In the genomic region with DNA sequence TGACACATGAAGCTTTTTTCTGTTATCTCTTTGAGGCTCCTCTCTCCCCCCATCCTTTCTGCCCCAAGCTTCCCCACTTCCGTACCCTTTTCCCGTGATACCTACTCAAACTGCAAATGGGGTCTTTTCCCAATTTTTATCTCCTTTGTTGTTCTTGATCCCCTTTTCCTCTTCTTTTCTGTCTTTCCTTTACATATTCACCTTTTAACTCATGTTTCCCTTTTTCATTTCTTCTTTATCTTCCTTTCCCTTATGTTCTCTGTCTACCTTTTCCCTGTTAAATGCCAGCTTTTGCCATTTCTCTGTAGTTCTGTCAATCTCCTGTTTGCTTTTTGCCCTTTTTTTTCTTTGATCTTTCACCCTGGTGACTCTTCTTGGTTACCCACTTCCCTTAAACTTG, we compare ENCODE assay signal across 15 cellular contexts. TPM values are rescaled to one million over a fixed set of nuclear protein-coding genes. Genes with fewer than 3 reads are reported as not detected.
DNase-seq lines count a peak whose midpoint lies in the region; ATAC-seq, FAIRE-seq and TF ChIP-seq lines count a peak whose summit lies in the region.
"Had no signal": no experiment of that assay in that cellular context is flagged by ENCODE, and none has a peak within 500 bp of the region (broad histone marks: within the 10 kb centered on the region; RNA-seq: fewer than 3 reads in every experiment).

No MANE protein-coding gene starts in this region.

- H3K27me3 ChIP-seq in right atrium auricular region (no peaks in the 10 kb centered on the region), mammary epithelial cell (ENCODE audit: insufficient read depth, low read length) (no peaks in the 10 kb centered on the region)
- H3K27me3 ChIP-seq: brain microvascular endothelial cell had no signal

- H3K27me3 Mint-ChIP-seq in nephron progenitor cell (ENCODE audit: low read depth, poor library complexity): peaks cover 92% of the 10 kb centered on the region

- H3K36me3 ChIP-seq in right atrium auricular region: no peaks in the 10 kb centered on the region
- no peaks in the 10 kb centered on the region for H3K36me3 ChIP-seq in mammary epithelial cell (ENCODE audit: insufficient read depth, low read length)
- H3K36me3 ChIP-seq: brain microvascular endothelial cell had no signal

- in situ Hi-C loops in mammary epithelial cell (cut with MboI; ENCODE audit: low sequenced_read_pairs in 2 of 2): loop anchor here in 1 of 2 donors (10.0 kb wide), 1 partner anchor 167 kb away; no protein-coding TSS in a partner anchor

- TF ChIP-seq CTCF in right atrium auricular region (IDR thresholded peaks at IDR 0.05) (no peak), mammary epithelial cell (conservative IDR thresholded peaks at IDR 0.05 in 1 of 2, IDR thresholded peaks at IDR 0.05 in 1 of 2; ENCODE audit: extremely low read depth in 1 of 2, insufficient read depth in 1 of 2, low read depth in 1 of 2, low read length in 2 of 2) (no peak), nephron progenitor cell (IDR thresholded peaks at IDR 0.05) (no peak)

- H3K9me3 ChIP-seq in right atrium auricular region (no peaks in the 10 kb centered on the region), mammary epithelial cell (replicated peaks; ENCODE audit: insufficient read depth, low read length) (no peaks in the 10 kb centered on the region)

- H3K4me1 Mint-ChIP-seq in nephron progenitor cell: peaks cover 40% of the 10 kb centered on the region

- dilution Hi-C loops in mammary epithelial cell (cut with HindIII; ENCODE audit: low sequenced_read_pairs): loop anchor here (10.0 kb wide), 1 partner anchor 117 kb away; no protein-coding TSS in a partner anchor

- peaks cover 0 to 22% of the 10 kb centered on the region in 2 donors for H3K4me1 ChIP-seq in right atrium auricular region
- peaks cover 22% of the 10 kb centered on the region for H3K4me1 ChIP-seq in mammary epithelial cell (ENCODE audit: insufficient read depth, low read length)

- FAIRE-seq in urothelium cell line (lab: Jason Lieb, UNC): no peak
- FAIRE-seq: frontal cortex had no signal

- H3K27ac ChIP-seq in right atrium auricular region: peak overlapping the region; percentile 97
- no peak overlapping the region for H3K27ac ChIP-seq in mammary epithelial cell (ENCODE audit: insufficient read depth, low read depth, low read length)
- H3K27ac ChIP-seq: HL-60 had no signal

- intact Hi-C loops in left ventricle myocardium superior (cut with micrococcal nuclease): no loop called here
- intact Hi-C loops in mammary epithelial cell (cut with micrococcal nuclease): loop anchor here (5.0 to 10.0 kb wide), 3 partner anchors 60 to 707 kb away; partner anchors contain the start of gene ITPR2

- no peaks in the 10 kb centered on the region for H4K20me1 ChIP-seq in mammary epithelial cell (ENCODE audit: insufficient read depth, low read length)

- no peaks in the 10 kb centered on the region for H3K36me3 Mint-ChIP-seq in nephron progenitor cell (ENCODE audit: low read depth)

- peak overlapping the region; percentile 73 for H3K4me3 Mint-ChIP-seq in nephron progenitor cell

- H3K9me3 Mint-ChIP-seq in nephron progenitor cell: no peaks in the 10 kb centered on the region
- H3K9me3 Mint-ChIP-seq: endodermal cell had no signal

- H3K4me3 ChIP-seq in right atrium auricular region: no peak overlapping the region
- no peak overlapping the region for H3K4me3 ChIP-seq in mammary epithelial cell (replicated peaks in 1 of 3; ENCODE audit: insufficient read depth in 1 of 3, low read depth in 2 of 3, low read length in 3 of 3)

- no TSS peak for BruUV-seq in mammary epithelial cell (replicated peaks; lab: Mats Ljungman, UMichigan)

- no peak overlapping the region for H3K9ac ChIP-seq in mammary epithelial cell (ENCODE audit: insufficient read depth, low read length)

- H3K4me2 ChIP-seq in mammary epithelial cell (ENCODE audit: insufficient read depth, low read depth, low read length): peak overlapping the region; percentile 99

- ATAC-seq in left ventricle myocardium superior: no peak
- ATAC-seq: activated CD4-positive, CD25-positive, alpha-beta regulatory T cell treated with anti-CD3 and anti-CD28 coated beads, Interleukin-2, amount 50 U/mL, for 24 hours had no signal

- H3K27ac Mint-ChIP-seq in nephron progenitor cell: no peak overlapping the region
- H3K27ac Mint-ChIP-seq: endodermal cell had no signal

- 78% methylated on average over 2 of the region's 2 CpGs for WGBS in mammary epithelial cell (ENCODE audit: low coverage, missing lambda C conversion rate)

- DNase-seq in right atrium auricular region (ENCODE audit: low spot score): no peak
- no peak for DNase-seq in left ventricle myocardium superior
- no peak for DNase-seq in mammary epithelial cell
- no peak for DNase-seq in nephron progenitor cell
- DNase-seq in kidney glomerular epithelial cell (lab: John Stamatoyannopoulos, UW): no peak
- DNase-seq in activated effector memory CD4-positive, alpha-beta T cell treated with anti-CD3 and anti-CD28 coated beads, Interleukin-2, amount 50 U/mL, for 16 hours: no peak
- no peak for DNase-seq in GM19238 (ENCODE audit: insufficient read length, low spot score)
- DNase-seq in urothelium cell line (ENCODE audit: low spot score): no peak
- DNase-seq: brain microvascular endothelial cell, endodermal cell, NCI-H2081, SIG-M5 had no signal

- peaks cover 23% of the 10 kb centered on the region for H3K79me2 ChIP-seq in mammary epithelial cell (ENCODE audit: insufficient read depth, low read length)

- peak overlapping the region; percentile 90 for H2AFZ ChIP-seq in mammary epithelial cell (ENCODE audit: low read depth, low read length)

- CTCF ChIA-PET in mammary epithelial cell (lab: Charles Lee; ENCODE audit: low non-redundant PET): interaction anchor here (0.6 kb wide), 1 partner anchor 106 kb away, joined by 4 read pairs; no protein-coding TSS in a partner anchor

RNA-seq across cellular contexts. Expression of gene BHLHE41, which starts 2.6 kb away (rescaled TPM):
- total RNA-seq in right atrium auricular region (10 to 100 TPM; 13.4 to 15.0 TPM), left ventricle myocardium superior (35.9 TPM), mammary epithelial cell (10 to 100 TPM; 18.1 to 19.2 TPM)
- polyA plus RNA-seq in mammary epithelial cell: 24.6 TPM
- 117 TPM for polyA minus RNA-seq in mammary epithelial cell
